1 cellular context compared by ENCODE assay signal in the genomic region with DNA sequence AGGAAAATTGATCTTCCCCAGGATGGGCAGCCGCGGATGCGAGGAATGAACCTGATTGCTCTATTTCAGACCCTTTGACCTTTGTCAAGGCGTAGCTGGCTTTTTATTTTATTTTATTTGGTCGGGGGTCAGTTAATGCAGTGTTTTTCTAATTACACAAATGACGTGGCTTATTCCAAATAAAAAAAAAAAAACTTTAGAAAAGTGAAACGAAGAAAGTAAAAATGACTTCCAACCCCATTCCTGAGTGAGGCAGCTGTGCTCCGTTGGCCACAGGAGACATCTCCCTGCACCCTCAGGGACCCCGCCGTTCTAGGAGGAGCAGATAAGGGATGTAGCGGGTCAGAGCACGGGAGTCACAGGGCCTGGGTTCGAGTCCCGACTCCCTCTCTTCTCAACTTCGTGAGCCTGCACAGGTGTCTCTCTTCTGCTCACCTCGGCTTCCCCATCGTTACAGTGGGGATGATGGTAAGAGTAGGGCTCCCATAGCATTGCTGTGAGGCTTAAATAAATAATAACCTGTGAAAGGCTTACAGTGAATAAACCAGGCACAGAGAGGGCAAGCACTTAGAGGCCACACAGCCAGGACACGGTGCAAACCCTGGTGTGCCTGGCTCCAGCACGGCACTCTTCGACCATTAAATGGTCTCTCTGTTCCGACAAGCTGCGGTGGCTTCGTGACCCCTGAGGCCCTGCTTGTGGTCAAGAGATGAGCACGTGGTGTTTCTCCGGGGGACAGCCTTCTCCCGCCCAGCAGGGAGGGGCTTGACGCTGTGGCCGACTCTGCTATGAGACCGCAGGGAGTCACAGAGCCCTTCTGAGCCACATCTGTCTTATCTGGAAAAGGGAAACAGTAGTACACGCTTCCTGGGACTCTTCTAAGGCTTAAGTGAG.
TF ChIP-seq lines count a peak whose summit lies in the region.

No MANE protein-coding gene starts in this region.

TF ChIP-seq in IMR-90, 13 proteins besides CTCF, POLR2A, EP300 and RAD21:
- TF ChIP-seq SMC3 (IDR thresholded peaks at IDR 0.05; ENCODE audit: low read depth, low read length), result no peak
- no peak for TF ChIP-seq MAZ (IDR thresholded peaks at IDR 0.05; ENCODE audit: borderline replicate concordance, low read depth, low read length)
- TF ChIP-seq, protein P1, sequence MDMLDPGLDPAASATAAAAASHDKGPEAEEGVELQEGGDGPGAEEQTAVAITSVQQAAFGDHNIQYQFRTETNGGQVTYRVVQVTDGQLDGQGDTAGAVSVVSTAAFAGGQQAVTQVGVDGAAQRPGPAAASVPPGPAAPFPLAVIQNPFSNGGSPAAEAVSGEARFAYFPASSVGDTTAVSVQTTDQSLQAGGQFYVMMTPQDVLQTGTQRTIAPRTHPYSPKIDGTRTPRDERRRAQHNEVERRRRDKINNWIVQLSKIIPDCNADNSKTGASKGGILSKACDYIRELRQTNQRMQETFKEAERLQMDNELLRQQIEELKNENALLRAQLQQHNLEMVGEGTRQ (IDR thresholded peaks at IDR 0.05; ENCODE audit: low read depth, low read length), result peak; percentile 33
